Comparison of ENCODE assay signal across 13 cellular contexts in the genomic region with DNA sequence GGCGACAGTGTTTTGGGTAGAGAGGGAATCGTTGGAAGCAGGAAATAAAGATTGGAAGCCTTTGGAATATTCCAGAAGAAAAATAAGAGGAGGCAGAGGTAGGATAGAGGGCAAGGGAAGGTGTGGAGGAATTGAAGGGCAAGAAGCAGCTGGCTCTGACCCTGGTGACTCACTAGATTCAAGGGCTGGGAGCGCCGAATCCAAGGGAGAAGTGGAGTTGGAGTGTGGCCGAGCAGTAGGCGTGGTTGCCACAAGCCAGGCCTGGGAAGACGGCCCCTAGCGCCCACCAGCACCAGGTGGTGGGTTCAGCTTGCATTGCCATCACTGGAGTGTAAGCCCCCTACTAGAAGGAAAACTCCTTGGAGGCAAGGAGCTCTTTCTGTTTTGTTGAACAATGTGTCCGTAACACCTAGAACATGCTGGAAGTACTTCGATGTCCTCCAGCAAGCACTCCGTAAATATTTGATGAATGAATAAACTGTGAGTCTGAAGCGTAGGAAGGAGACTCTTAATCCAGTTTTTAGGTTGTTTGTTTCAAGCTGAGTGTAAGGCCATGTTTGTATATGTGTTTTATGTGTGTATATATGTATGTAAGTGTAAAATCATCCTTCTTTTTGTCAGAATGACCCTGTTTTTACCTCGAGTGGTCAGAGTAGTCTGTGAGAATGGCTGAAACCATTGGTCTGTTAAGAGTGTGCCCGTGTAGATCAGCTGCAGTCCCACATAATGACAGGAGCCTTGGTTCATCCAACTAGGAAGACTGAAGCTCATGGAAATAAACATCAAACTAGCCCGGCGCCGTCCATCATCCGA.
A peak's percentile ranks its signal among the peaks of the same experiment; 100 is the strongest.
DNase-seq lines count a peak whose midpoint lies in the region; FAIRE-seq and TF ChIP-seq lines count a peak whose summit lies in the region.
"Had no signal": no experiment of that assay in that cellular context is flagged by ENCODE, and none has a peak within 500 bp of the region (broad histone marks: within the 10 kb centered on the region; RNA-seq: fewer than 3 reads in every experiment).

No MANE protein-coding gene starts in this region.

- no peak overlapping the region for H3K27ac ChIP-seq in astrocyte (ENCODE audit: low read depth, low read length)
- H3K27ac ChIP-seq in hepatocyte: peak overlapping the region; percentile 47
- H3K27ac ChIP-seq in stomach: peak overlapping the region; percentile 63 to 86 (median 83)
- H3K27ac ChIP-seq in thyroid gland: no peak overlapping the region
- H3K27ac ChIP-seq: HL-60, SK-N-MC had no signal

- H4K20me1 ChIP-seq in astrocyte (ENCODE audit: insufficient read depth, low read length) (peaks cover 92% of the 10 kb centered on the region), hepatocyte (ENCODE audit: insufficient read depth, poor library complexity, severe bottlenecking) (peaks cover 23% of the 10 kb centered on the region)

- TF ChIP-seq CTCF in astrocyte (IDR thresholded peaks at IDR 0.05; ENCODE audit: insufficient read depth, low read depth, low read length): no peak
- no peak for TF ChIP-seq CTCF in hepatocyte (IDR thresholded peaks at IDR 0.05; ENCODE audit: poor library complexity)
- no peak for TF ChIP-seq CTCF in stomach (IDR thresholded peaks at IDR 0.05)
- no peak for TF ChIP-seq CTCF in thyroid gland (IDR thresholded peaks at IDR 0.05)

- no peaks in the 10 kb centered on the region for H3K27me3 Mint-ChIP-seq in astrocyte (ENCODE audit: low read depth, unreplicated experiment)
- H3K27me3 Mint-ChIP-seq: activated CD4-positive, alpha-beta T cell treated with anti-CD3 and anti-CD28 coated beads for 36 hours had no signal

- no peaks in the 10 kb centered on the region for H3K9me2 ChIP-seq in hepatocyte (replicated peaks; ENCODE audit: insufficient read depth)

- H3K27me3 ChIP-seq in astrocyte (ENCODE audit: insufficient read depth, low read length): no peaks in the 10 kb centered on the region
- no peaks in the 10 kb centered on the region for H3K27me3 ChIP-seq in hepatocyte
- H3K27me3 ChIP-seq in stomach: no peaks in the 10 kb centered on the region
- no peaks in the 10 kb centered on the region for H3K27me3 ChIP-seq in thyroid gland

- H3K4me3 ChIP-seq in astrocyte (ENCODE audit: insufficient read depth, low read depth, low read length): no peak overlapping the region
- no peak overlapping the region for H3K4me3 ChIP-seq in hepatocyte
- H3K4me3 ChIP-seq in stomach: no peak overlapping the region
- H3K4me3 ChIP-seq in thyroid gland (replicated peaks in 1 of 3): no peak overlapping the region
- H3K4me3 ChIP-seq: SK-N-MC had no signal

- H3K9me3 Mint-ChIP-seq in astrocyte (ENCODE audit: unreplicated experiment): peaks cover 6% of the 10 kb centered on the region

- H3K4me3 Mint-ChIP-seq in astrocyte (ENCODE audit: unreplicated experiment): peak overlapping the region; percentile 61
- H3K4me3 Mint-ChIP-seq: activated CD4-positive, alpha-beta T cell treated with anti-CD3 and anti-CD28 coated beads for 36 hours had no signal

- peaks cover 68% of the 10 kb centered on the region for H3K79me2 ChIP-seq in astrocyte (ENCODE audit: insufficient read depth, low read length)
- peaks cover 86% of the 10 kb centered on the region for H3K79me2 ChIP-seq in hepatocyte

- H3K4me2 ChIP-seq in astrocyte (ENCODE audit: low read length): peak overlapping the region; percentile 8
- no peak overlapping the region for H3K4me2 ChIP-seq in hepatocyte

- peak; percentile 81 for DNase-seq in EH (ENCODE audit: low read depth)
- DNase-seq in astrocyte (ENCODE audit: low read depth): peak; percentile 82
- DNase-seq in hepatocyte (ENCODE audit: low spot score): no peak
- DNase-seq in stomach: peak; percentile 68
- DNase-seq in thyroid gland: no peak
- DNase-seq in cardiac septum (ENCODE audit: low spot score): no peak
- no peak for DNase-seq in erythroblast (lab: John Stamatoyannopoulos, UW)
- no peak for DNase-seq in GM19239 (ENCODE audit: insufficient read length, low spot score)
- DNase-seq: activated CD4-positive, alpha-beta T cell treated with anti-CD3 and anti-CD28 coated beads for 36 hours; NCI-H1092; stimulated activated naive CD8-positive, alpha-beta T cell treated with anti-CD3 and anti-CD28 coated beads, Interleukin-15, Interleukin-2, amounts not matched to agents 100 U/mL and 50 U/mL, for 24 hours had no signal

- H3K9ac ChIP-seq in astrocyte (ENCODE audit: low read length): no peak overlapping the region

- H3K27ac Mint-ChIP-seq in astrocyte (ENCODE audit: unreplicated experiment): peak overlapping the region; percentile 62
- H3K27ac Mint-ChIP-seq: activated CD4-positive, alpha-beta T cell treated with anti-CD3 and anti-CD28 coated beads for 36 hours had no signal

- no peak for TF ChIP-seq EP300 in stomach (IDR thresholded peaks at IDR 0.05)

- intact Hi-C loops in stomach (cut with DNase I; ENCODE audit: low total_unique reads): no loop called here
- intact Hi-C loops in thyroid gland (cut with DNase I): no loop called here
- intact Hi-C loops in cardiac septum (cut with DNase I): no loop called here

- FAIRE-seq in astrocyte (lab: Jason Lieb, UNC): no peak
- FAIRE-seq in GM19239 (lab: Jason Lieb, UNC): no peak

- H2AFZ ChIP-seq in astrocyte (ENCODE audit: low read depth, low read length) (no peak overlapping the region), hepatocyte (no peak overlapping the region)

- TF ChIP-seq POLR2A in stomach (IDR thresholded peaks at IDR 0.05) (no peak), thyroid gland (IDR thresholded peaks at IDR 0.05) (no peak), erythroblast (IDR thresholded peaks at IDR 0.05; ENCODE audit: low read length) (no peak)

- H3K9me3 ChIP-seq in astrocyte (ENCODE audit: insufficient read depth, low read depth, low read length) (no peaks in the 10 kb centered on the region), hepatocyte (ENCODE audit: low read depth) (no peaks in the 10 kb centered on the region), stomach (no peaks in the 10 kb centered on the region), thyroid gland (no peaks in the 10 kb centered on the region)

- no peaks in the 10 kb centered on the region for H3K36me3 ChIP-seq in astrocyte (ENCODE audit: insufficient read depth, low read length)
- no peaks in the 10 kb centered on the region for H3K36me3 ChIP-seq in hepatocyte (replicated peaks; ENCODE audit: insufficient read depth, low read depth)
- peaks cover 0 to 6% (median 0%) of the 10 kb centered on the region in 4 donors for H3K36me3 ChIP-seq in stomach
- no peaks in the 10 kb centered on the region for H3K36me3 ChIP-seq in thyroid gland

- WGBS in hepatocyte (ENCODE audit: low lambda C conversion rate, missing lambda C conversion rate): 80% methylated on average over 18 of the region's 18 CpGs
- 55 to 72% (median 64%) methylated on average over 18 of the region's 18 CpGs for WGBS in stomach, 5 donors
- 85 to 90% methylated on average over 18 of the region's 18 CpGs for WGBS in thyroid gland, 2 donors

- H3K4me1 ChIP-seq in astrocyte (ENCODE audit: insufficient read depth, low read length) (peaks cover 13% of the 10 kb centered on the region), hepatocyte (ENCODE audit: insufficient read depth) (peaks cover 37% of the 10 kb centered on the region), stomach (peaks cover 31 to 52% (median 44%) of the 10 kb centered on the region in 4 donors), thyroid gland (no peaks in the 10 kb centered on the region)

- H3K36me3 Mint-ChIP-seq in astrocyte (ENCODE audit: low read depth, unreplicated experiment): peaks cover 12% of the 10 kb centered on the region

- H3K4me1 Mint-ChIP-seq in astrocyte (ENCODE audit: low read depth, unreplicated experiment): peaks cover 45% of the 10 kb centered on the region

Comparison
In these comparisons a context has a peak if more than half of its experiments do, and no peak if none do; other contexts are left out.
1. DNase-seq: peak in EH (single experiment), astrocyte (single experiment) and stomach (single experiment); none in hepatocyte (single experiment), thyroid gland (0 of 2), cardiac septum (single experiment), erythroblast (0 of 2) and GM19239 (single experiment).
2. H3K27ac ChIP-seq: peak in hepatocyte (single experiment) and stomach (5 of 5); none in astrocyte (single experiment) and thyroid gland (0 of 3).